15 cellular contexts compared by ENCODE assay signal in genomic region chr2:9309147-9309546, GRCh38.
"Had no signal": no experiment of that assay in that cellular context is flagged by ENCODE, and none has a peak within 500 bp of the region (broad histone marks: within the 10 kb centered on the region; RNA-seq: fewer than 3 reads in every experiment).

No MANE protein-coding gene starts in this region.

- DNase-seq: activated effector memory CD4-positive, alpha-beta T cell treated with anti-CD3 and anti-CD28 coated beads, Interleukin-2, amount 50 U/mL, for 16 hours; activated T-cell treated with anti-CD3 and anti-CD28 coated beads, Interleukin-2, amount 50 U/mL, for 1 hour; amniotic stem cell; kidney; stimulated activated CD4-positive, alpha-beta T cell treated with anti-CD3 and anti-CD28 coated beads, Interleukin-2, amount 100 ng/mL, for 48 hours; stimulated activated CD8-positive, alpha-beta memory T cell treated with anti-CD3 and anti-CD28 coated beads, Interleukin-4, amount 100 ng/mL, for 48 hours; stimulated activated naive CD8-positive, alpha-beta T cell treated with anti-CD3 and anti-CD28 coated beads, Interleukin-15, Interleukin-2, amounts not matched to agents 100 U/mL and 50 U/mL, for 24 hours; SW 1271 had no signal

- H3K4me3 Mint-ChIP-seq: neural crest cell; T-helper 2 cell treated with Interferon-gamma antibody and Interleukin-4, amounts not matched to agents 5 μg/mL and 100 μg/mL, for 36 hours had no signal

- H3K36me3 Mint-ChIP-seq: activated naive CD4-positive, alpha-beta T cell treated with anti-CD3 and anti-CD28 coated beads, Interleukin-2, amount 50 U/mL, for 72 hours had no signal

- FAIRE-seq: frontal cortex, kidney had no signal

- H3K27ac ChIP-seq: parathyroid adenoma had no signal

- H3K9me3 Mint-ChIP-seq: activated naive CD4-positive, alpha-beta T cell treated with anti-CD3 and anti-CD28 coated beads, Interleukin-2, amount 50 U/mL, for 72 hours; neural crest cell; T-helper 2 cell treated with Interferon-gamma antibody and Interleukin-4, amounts not matched to agents 5 μg/mL and 100 μg/mL, for 36 hours had no signal

- H3K9ac ChIP-seq: parathyroid adenoma had no signal

- ATAC-seq: activated CD4-positive, CD25-positive, alpha-beta regulatory T cell treated with anti-CD3 and anti-CD28 coated beads, Interleukin-2, amount 50 U/mL, for 24 hours; activated naive CD4-positive, alpha-beta T cell treated with anti-CD3 and anti-CD28 coated beads, Interleukin-2, amount 50 U/mL, for 72 hours; sciatic nerve; stimulated activated naive CD8-positive, alpha-beta T cell treated with anti-CD3 and anti-CD28 coated beads, Interleukin-15, Interleukin-2, amounts not matched to agents 100 U/mL and 50 U/mL, for 24 hours had no signal

- H2AFZ ChIP-seq: parathyroid adenoma had no signal

- H3K4me1 ChIP-seq: parathyroid adenoma had no signal

- H3K27ac Mint-ChIP-seq: activated naive CD4-positive, alpha-beta T cell treated with anti-CD3 and anti-CD28 coated beads, Interleukin-2, amount 50 U/mL, for 72 hours; T-helper 2 cell treated with Interferon-gamma antibody and Interleukin-4, amounts not matched to agents 5 μg/mL and 100 μg/mL, for 36 hours had no signal
